ENCODE assay signal across 1 cellular context in genomic region chr22:50485221-50486131, GRCh38.
TF ChIP-seq lines count a peak whose summit lies in the region.

No MANE protein-coding gene starts in this region.

TF ChIP-seq in HepG2, 621 proteins besides CTCF, POLR2A, EP300 and RAD21 (continued from another document and continues in another):
- TF ChIP-seq E2F1 (CRISPR knock-in tag; IDR thresholded peaks at IDR 0.05) (no peak), ZNF629 (CRISPR knock-in tag; conservative IDR thresholded peaks at IDR 0.05) (no peak), RFXAP (CRISPR knock-in tag; IDR thresholded peaks at IDR 0.05; ENCODE audit: borderline replicate concordance) (no peak), SP5 (CRISPR knock-in tag; IDR thresholded peaks at IDR 0.05; ENCODE audit: borderline replicate concordance, low read depth) (no peak; the same call in 1 of the 2 replicates), ZFP91 (CRISPR knock-in tag; IDR thresholded peaks at IDR 0.05; ENCODE audit: borderline replicate concordance) (peak; percentile 70), ZNF367 (CRISPR knock-in tag; IDR thresholded peaks at IDR 0.05; ENCODE audit: borderline replicate concordance) (no peak), UBTF (CRISPR knock-in tag; IDR thresholded peaks at IDR 0.05) (no peak; the same call in 1 of the 2 replicates), SRSF9 (IDR thresholded peaks at IDR 0.05; ENCODE audit: borderline replicate concordance, insufficient read depth, low read depth, low read length, poor library complexity, severe bottlenecking) (no peak), ATF5 (CRISPR knock-in tag; IDR thresholded peaks at IDR 0.05; ENCODE audit: low read depth) (no peak), CREB3 (CRISPR knock-in tag; IDR thresholded peaks at IDR 0.05) (peak; percentile 31; the same call in 1 of the 2 replicates), PRDM15 (CRISPR knock-in tag; IDR thresholded peaks at IDR 0.05) (no peak), CREBL2 (CRISPR knock-in tag; IDR thresholded peaks at IDR 0.05; ENCODE audit: borderline replicate concordance) (no peak), MBD4 (IDR thresholded peaks at IDR 0.05; ENCODE audit: borderline replicate concordance, low read length) (no peak), ZNF263 (CRISPR knock-in tag; IDR thresholded peaks at IDR 0.05) (no peak; the same call in 1 of the 2 replicates), ZNF382 (CRISPR knock-in tag; IDR thresholded peaks at IDR 0.05; ENCODE audit: borderline replicate concordance) (no peak), ZNF788 (CRISPR knock-in tag; IDR thresholded peaks at IDR 0.05; ENCODE audit: borderline replicate concordance) (peak; percentile 45; the same call in 1 of the 2 replicates), ZNF329 (CRISPR knock-in tag; IDR thresholded peaks at IDR 0.05; ENCODE audit: low read depth) (no peak), BCL3 (CRISPR knock-in tag; IDR thresholded peaks at IDR 0.05) (no peak), ZBTB37 (CRISPR knock-in tag; IDR thresholded peaks at IDR 0.05) (no peak), AKNA (CRISPR knock-in tag; IDR thresholded peaks at IDR 0.05; ENCODE audit: borderline replicate concordance) (no peak), HMGA1 (CRISPR knock-in tag; conservative IDR thresholded peaks at IDR 0.05) (no peak), ZNF253 (CRISPR knock-in tag; IDR thresholded peaks at IDR 0.05; ENCODE audit: borderline replicate concordance) (no peak), CHD4 (IDR thresholded peaks at IDR 0.05; ENCODE audit: borderline replicate concordance, low read length) (no peak), SOX6 (IDR thresholded peaks at IDR 0.05) (no peak), SOX6 (CRISPR knock-in tag; IDR thresholded peaks at IDR 0.05) (peak; percentile 39; the same call in 1 of the 2 replicates), NR1H2 (CRISPR knock-in tag; IDR thresholded peaks at IDR 0.05; ENCODE audit: borderline replicate concordance, low read depth) (no peak), ZZZ3 (CRISPR knock-in tag; IDR thresholded peaks at IDR 0.05; ENCODE audit: borderline replicate concordance) (no peak), ZNF687 (CRISPR knock-in tag; IDR thresholded peaks at IDR 0.05) (peak; percentile 92), ZNF576 (CRISPR knock-in tag; IDR thresholded peaks at IDR 0.05) (no peak), HNRNPK (IDR thresholded peaks at IDR 0.05; ENCODE audit: low read depth, low read length, poor library complexity, severe bottlenecking) (no peak)
